ENCODE assay signal across 25 cellular contexts in genomic region chr3:12562451-12562850, GRCh38. TPM values are rescaled to one million over a fixed set of nuclear protein-coding genes. Genes with fewer than 3 reads are reported as not detected.
"Had no signal": no experiment of that assay in that cellular context is flagged by ENCODE, and none has a peak within 500 bp of the region (broad histone marks: within the 10 kb centered on the region; RNA-seq: fewer than 3 reads in every experiment).

No MANE protein-coding gene starts in this region.

- H3K36me3 ChIP-seq: tibial artery had no signal

- ATAC-seq: activated naive CD8-positive, alpha-beta T cell treated with anti-CD3 and anti-CD28 coated beads, Interleukin-2, amount 50 U/mL, for 24 hours; activated T-cell treated with anti-CD3 and anti-CD28 coated beads, Interleukin-2, amount 50 U/mL, for 72 hours; esophagus mucosa; stimulated activated naive CD8-positive, alpha-beta T cell treated with anti-CD3 and anti-CD28 coated beads, Interleukin-15, Interleukin-2, amounts not matched to agents 100 U/mL and 50 U/mL, for 24 hours had no signal

- DNase-seq: activated CD4-positive, alpha-beta memory T cell treated with anti-CD3 and anti-CD28 coated beads for 36 hours; activated CD4-positive, alpha-beta T cell treated with anti-CD3 and anti-CD28 coated beads for 48 hours; activated effector memory CD4-positive, alpha-beta T cell treated with Interleukin-2 at 50 U/mL for 16 hours; activated naive CD4-positive, alpha-beta T cell treated with anti-CD3 and anti-CD28 coated beads for 36 hours; activated naive CD8-positive, alpha-beta T cell treated with anti-CD3 and anti-CD28 coated beads, Interleukin-2, amount 50 U/mL, for 24 hours; activated T-cell treated with anti-CD3 and anti-CD28 coated beads, Interleukin-2, amount 50 U/mL, for 72 hours; effector CD8-positive, alpha-beta T cell; foreskin melanocyte; glutamatergic neuron; hippocampal formation; stimulated activated CD4-positive, alpha-beta T cell treated with anti-CD3 and anti-CD28 coated beads, Interleukin-4, amount 100 ng/mL, for 24 hours; stimulated activated naive CD8-positive, alpha-beta T cell treated with anti-CD3 and anti-CD28 coated beads, Interleukin-15, Interleukin-2, amounts not matched to agents 100 U/mL and 50 U/mL, for 24 hours; T1000; tibial artery had no signal

- H3K27ac Mint-ChIP-seq: activated naive CD8-positive, alpha-beta T cell treated with anti-CD3 and anti-CD28 coated beads, Interleukin-2, amount 50 U/mL, for 24 hours; activated T-cell treated with anti-CD3 and anti-CD28 coated beads, Interleukin-2, amount 50 U/mL, for 72 hours; memory B cell; T-helper 1 cell treated with Interleukin-12 subunit alpha and Interleukin-12 subunit beta and Interleukin-4 antibody, amounts not matched to agents 30 μg/mL and 1 μg/mL, for 36 hours had no signal

- H3K4me3 ChIP-seq: tibial artery had no signal

- H3K27me3 ChIP-seq: tibial artery had no signal

- H3K27me3 Mint-ChIP-seq: activated CD4-positive, alpha-beta memory T cell treated with anti-CD3 and anti-CD28 coated beads for 36 hours; activated naive CD8-positive, alpha-beta T cell treated with anti-CD3 and anti-CD28 coated beads, Interleukin-2, amount 50 U/mL, for 24 hours; memory B cell had no signal

- H3K27ac ChIP-seq: tibial artery had no signal

- H3K4me3 Mint-ChIP-seq: activated CD4-positive, alpha-beta memory T cell treated with anti-CD3 and anti-CD28 coated beads for 36 hours; activated naive CD4-positive, alpha-beta T cell treated with anti-CD3 and anti-CD28 coated beads for 36 hours; activated naive CD8-positive, alpha-beta T cell treated with anti-CD3 and anti-CD28 coated beads, Interleukin-2, amount 50 U/mL, for 24 hours; activated T-cell treated with anti-CD3 and anti-CD28 coated beads, Interleukin-2, amount 50 U/mL, for 72 hours; memory B cell; nephron progenitor cell; T-helper 1 cell treated with Interleukin-12 subunit alpha and Interleukin-12 subunit beta and Interleukin-4 antibody, amounts not matched to agents 30 μg/mL and 1 μg/mL, for 36 hours had no signal

RNA-seq across cellular contexts. Expression of gene MKRN2OS, which starts 17.2 kb away (rescaled TPM):
- total RNA-seq: activated CD4-positive, alpha-beta memory T cell treated with anti-CD3 and anti-CD28 coated beads for 36 hours; activated naive CD4-positive, alpha-beta T cell treated with anti-CD3 and anti-CD28 coated beads for 36 hours; activated T-cell treated with anti-CD3 and anti-CD28 coated beads, Interleukin-2, amount 50 U/mL, for 72 hours; dermis blood vessel endothelial cell; endothelial cell of umbilical vein; mononuclear cell; myocyte; omental fat pad; posterior vena cava; subcutaneous adipose tissue had no signal
- polyA plus RNA-seq: endothelial cell of umbilical vein had no signal
